Comparison of ENCODE assay signal across 11 cellular contexts in genomic region chr5:139287890-139288635, GRCh38. TPM values are rescaled to one million over a fixed set of nuclear protein-coding genes. Genes with fewer than 3 reads are reported as not detected.
DNase-seq lines count a peak whose midpoint lies in the region; ATAC-seq, FAIRE-seq and TF ChIP-seq lines count a peak whose summit lies in the region.
"Had no signal": no experiment of that assay in that cellular context is flagged by ENCODE, and none has a peak within 500 bp of the region (broad histone marks: within the 10 kb centered on the region; RNA-seq: fewer than 3 reads in every experiment).

No MANE protein-coding gene starts in this region.

- ATAC-seq in DND-41 (ENCODE audit: insufficient read depth, low read depth) (peak; percentile 49), WTC11 (peak; percentile 18), HepG2 (peak; percentile 11)

- no peaks in the 10 kb centered on the region for H3K27me3 Mint-ChIP-seq in WTC11 (ENCODE audit: low read depth)
- H3K27me3 Mint-ChIP-seq in CD14-positive monocyte (ENCODE audit: low read depth in 3 of 3), result peaks cover 0 to 2% (median 0%) of the 10 kb centered on the region in 3 donors

- no peak for FAIRE-seq in HepG2 (lab: Jason Lieb, UNC)

- H3K27ac ChIP-seq in DND-41 (ENCODE audit: low read length) (no peak overlapping the region), HUES48 (ENCODE audit: low read depth, low read length) (peak overlapping the region; percentile 47), HepG2 (ENCODE audit: extremely low read length, insufficient read depth, low read length) (no peak overlapping the region)
- H3K27ac ChIP-seq: tibial nerve had no signal

- BruUV-seq in HepG2 (replicated peaks; lab: Mats Ljungman, UMichigan), result no TSS peak

- H3K36me3 Mint-ChIP-seq in WTC11 (peaks cover 53% of the 10 kb centered on the region), CD14-positive monocyte (peaks cover 13 to 18% of the 10 kb centered on the region in 2 donors)

- in situ Hi-C loops in HepG2 (cut with HindIII; ENCODE audit: extremely low pct_ligation_motif_present, low pct_unique_long_range_greater_than_20kb), result no loop called here

- TF ChIP-seq POLR2A in HepG2 (IDR thresholded peaks at IDR 0.05; ENCODE audit: insufficient read depth in 1 of 2, low read depth in 2 of 2, low read length in 2 of 2), result no peak; a peak in 1 of 4 replicates

- intact Hi-C loops in HepG2 (cut with micrococcal nuclease; ENCODE audit: unreplicated experiment) (no loop called here), CD14-positive monocyte (cut with micrococcal nuclease) (no loop called here)

- H3K4me1 Mint-ChIP-seq in WTC11 (no peaks in the 10 kb centered on the region), CD14-positive monocyte (peaks cover 8% of the 10 kb centered on the region)

- H3K4me1 ChIP-seq in DND-41 (ENCODE audit: insufficient read depth, low read length) (peaks cover 4% of the 10 kb centered on the region), HUES48 (ENCODE audit: control insufficient read depth, insufficient read depth, low read length) (peaks cover under 1% of the 10 kb centered on the region; the same call in 1 of the 2 replicates), HepG2 (ENCODE audit: insufficient read depth, low read length) (peaks cover 8% of the 10 kb centered on the region)

- H3K27ac Mint-ChIP-seq in WTC11 (peak overlapping the region; percentile 84), CD14-positive monocyte (peak overlapping the region in 1 of 7 donors; percentile 50)

- H3K4me2 ChIP-seq in DND-41 (ENCODE audit: insufficient read depth, low read length), result no peak overlapping the region
- no peak overlapping the region for H3K4me2 ChIP-seq in HepG2 (ENCODE audit: low read depth, low read length)

- H3K4me3 ChIP-seq in DND-41 (ENCODE audit: low read depth in 1 of 2, low read length in 2 of 2), result no peak overlapping the region
- H3K4me3 ChIP-seq in HUES48 (ENCODE audit: low read depth, low read length), result no peak overlapping the region
- no peak overlapping the region for H3K4me3 ChIP-seq in HepG2 (replicated peaks in 1 of 3; ENCODE audit: insufficient read depth in 1 of 3, low read depth in 2 of 3, low read length in 3 of 3)
- H3K4me3 ChIP-seq: tibial nerve had no signal

- no peak for DNase-seq in DND-41
- no peak for DNase-seq in WTC11 (ENCODE audit: low spot score)
- no peak for DNase-seq in HepG2 (ENCODE audit: low spot score)
- DNase-seq in CD14-positive monocyte (ENCODE audit: low spot score), result no peak
- no peak for DNase-seq in NCI-H1930 (lab: John Stamatoyannopoulos, UW)
- DNase-seq in activated CD4-positive, alpha-beta T cell treated with anti-CD3 and anti-CD28 coated beads, Interleukin-2, amount 50 U/mL, for 48 hours, result no peak
- DNase-seq in EL, result no peak
- DNase-seq: activated T-cell treated with anti-CD3 and anti-CD28 coated beads, Interleukin-2, amount 50 U/mL, for 1 hour; RPMI8226 had no signal

- H4K20me1 ChIP-seq in DND-41 (ENCODE audit: insufficient read depth, low read length) (peaks cover 8% of the 10 kb centered on the region; the same call in 1 of the 2 replicates), HepG2 (ENCODE audit: insufficient read depth, low read length) (peaks cover 4% of the 10 kb centered on the region; the same call in 1 of the 2 replicates)

- H3K9me3 ChIP-seq in DND-41 (ENCODE audit: insufficient read depth, low read length, severe bottlenecking) (no peaks in the 10 kb centered on the region), HUES48 (ENCODE audit: control insufficient read depth, insufficient read depth, low read length) (no peaks in the 10 kb centered on the region), HepG2 (ENCODE audit: low read length) (no peaks in the 10 kb centered on the region)

- H3K9ac ChIP-seq in DND-41 (ENCODE audit: low read depth, low read length) (no peak overlapping the region), HUES48 (ENCODE audit: low read depth, low read length) (no peak overlapping the region), HepG2 (ENCODE audit: insufficient read depth, low read depth, low read length) (no peak overlapping the region)

- TF ChIP-seq EP300 in HepG2 (IDR thresholded peaks at IDR 0.05; ENCODE audit: low read depth in 2 of 2, low read length in 2 of 2) (no peak), HepG2 (CRISPR knock-in tag; IDR thresholded peaks at IDR 0.05; ENCODE audit: borderline replicate concordance) (no peak)

- POLR2A ChIA-PET in WTC11 (lab: Charles Lee), result interaction anchor here (0.7 to 1.8 kb wide), 3 partner anchors 11 to 90 kb away, joined by 3 to 5 read pairs (median 3); partner anchors contain the start of gene SIL1
- POLR2A ChIA-PET in HepG2 (lab: Yijun Ruan, JAX), result interaction anchor here (0.9 to 1.9 kb wide), 3 partner anchors 12 to 54 kb away, joined by 3 to 8 read pairs (median 6); partner anchors contain the start of gene PAIP2

- CTCF ChIA-PET in WTC11 (lab: Charles Lee), result interaction anchor here (0.6 kb wide), 1 partner anchor 274 kb away, joined by 3 read pairs; no protein-coding TSS in a partner anchor
- CTCF ChIA-PET in HepG2 (lab: Yijun Ruan, JAX; ENCODE audit: low intra/inter-chr PET ratio, low total read pairs), result no interaction called here

- peaks cover 13% of the 10 kb centered on the region for H3K79me2 ChIP-seq in DND-41 (ENCODE audit: insufficient read depth, low read length)
- H3K79me2 ChIP-seq in HepG2 (ENCODE audit: insufficient read depth, low read length), result peaks cover 6% of the 10 kb centered on the region

- H3K36me3 ChIP-seq in DND-41 (ENCODE audit: insufficient read depth, low read length), result peaks cover 25% of the 10 kb centered on the region
- H3K36me3 ChIP-seq in HUES48 (ENCODE audit: control insufficient read depth, insufficient read depth, low read length), result peaks cover 38% of the 10 kb centered on the region
- H3K36me3 ChIP-seq in HepG2 (replicated peaks in 1 of 2; ENCODE audit: control insufficient read depth in 1 of 2, insufficient read depth in 2 of 2, low read length in 2 of 2), result peaks cover 7 to 16% of the 10 kb centered on the region in 2 experiments

- no peak for TF ChIP-seq RAD21 in HepG2 (CRISPR knock-in tag; IDR thresholded peaks at IDR 0.05)

- 82% methylated on average over 10 of the region's 10 CpGs for WGBS in HepG2 (ENCODE audit: low lambda C conversion rate)

- H3K4me3 Mint-ChIP-seq in WTC11 (no peak overlapping the region), CD14-positive monocyte (no peak overlapping the region)

- H3K27me3 ChIP-seq in DND-41 (ENCODE audit: insufficient read depth, low read length, poor library complexity) (no peaks in the 10 kb centered on the region), HUES48 (ENCODE audit: control insufficient read depth, insufficient read depth, low read length) (no peaks in the 10 kb centered on the region), HepG2 (ENCODE audit: control insufficient read depth in 1 of 2, insufficient read depth in 2 of 2, low read length in 2 of 2) (no peaks in the 10 kb centered on the region)
- H3K27me3 ChIP-seq: tibial nerve had no signal

- 0 out of 2 replicates have a peak, but pooled peaks cover 5% of the 10 kb centered on the region for H3K9me3 Mint-ChIP-seq in WTC11
- H3K9me3 Mint-ChIP-seq in CD14-positive monocyte, result peaks cover 0 to 2% (median 0%) of the 10 kb centered on the region in 7 donors

- H2AFZ ChIP-seq in DND-41 (ENCODE audit: low read depth, low read length) (no peak overlapping the region), HepG2 (ENCODE audit: low read length) (no peak overlapping the region)

- TF ChIP-seq CTCF in DND-41 (IDR thresholded peaks at IDR 0.05; ENCODE audit: borderline replicate concordance, extremely low read depth, low read length, poor library complexity, severe bottlenecking) (peak; percentile 47), WTC11 (IDR thresholded peaks at IDR 0.05) (no peak), HepG2 (CRISPR knock-in tag; IDR thresholded peaks at IDR 0.05) (peak; percentile 19; the same call in 1 of the 2 replicates), CD14-positive monocyte (IDR thresholded peaks at IDR 0.05) (no peak)

RNA-seq across cellular contexts. Expression of gene MATR3, which starts 5.5 kb away (rescaled TPM):
- total RNA-seq in WTC11 (2021), result 228 to 290 TPM (median 233 TPM) in 3 replicates
- 341 and 484 TPM in 2 replicates for total RNA-seq in HepG2 (2016; rRNA removed; fragmentation: Illumina TruSeq; extraction: Trizol)
- total RNA-seq in HepG2 (2016; cell fraction: cytosol; rRNA removed; fragmentation: Illumina TruSeq; extraction: Trizol; ENCODE audit: low read depth), result 17.2 and 21.9 TPM in 2 replicates
- 343 and 482 TPM in 2 replicates for total RNA-seq in HepG2 (2016; cell fraction: insoluble cytoplasmic fraction; rRNA removed; fragmentation: Illumina TruSeq; extraction: Trizol)
- total RNA-seq in HepG2 (2016; cell fraction: membrane; rRNA removed; fragmentation: Illumina TruSeq; extraction: Trizol), result 53.9 and 61.4 TPM in 2 replicates
- 279 and 286 TPM in 2 replicates for total RNA-seq in HepG2 (2016; cell fraction: nucleus; rRNA removed; fragmentation: Illumina TruSeq; extraction: Trizol)
- 84.6 and 94.2 TPM in 2 replicates for polyA plus RNA-seq in HepG2 (2011; rRNA removed)
- polyA plus RNA-seq in HepG2 (2011; cell fraction: cytosol; rRNA removed), result 43.6 and 60.1 TPM in 2 replicates
- 57.4 and 62.8 TPM in 2 replicates for polyA plus RNA-seq in HepG2 (2011; cell fraction: nucleus; rRNA removed)
- 171 and 221 TPM in 2 replicates for polyA plus RNA-seq in HepG2 (2012)
- 12.4 and 12.5 TPM in 2 replicates for polyA plus RNA-seq in HepG2 (2016; cell fraction: cytosol; fragmentation: Illumina TruSeq; extraction: Trizol; ENCODE audit: low read depth)
- 426 and 447 TPM in 2 replicates for polyA plus RNA-seq in HepG2 (2016; cell fraction: insoluble cytoplasmic fraction; fragmentation: Illumina TruSeq; extraction: Trizol; ENCODE audit: low read depth)
- polyA plus RNA-seq in HepG2 (2016; cell fraction: membrane; fragmentation: Illumina TruSeq; extraction: Trizol; ENCODE audit: low read depth), result 40.1 and 45.7 TPM in 2 replicates
- polyA plus RNA-seq in HepG2 (2016; cell fraction: nucleus; fragmentation: Illumina TruSeq; extraction: Trizol; ENCODE audit: insufficient read depth, low read depth), result 274 and 295 TPM in 2 replicates
- 165 and 278 TPM in 2 replicates for polyA minus RNA-seq in HepG2 (2011; rRNA and poly(A)+ RNA removed; ENCODE audit: low replicate concordance)
- polyA minus RNA-seq in HepG2 (2011; cell fraction: cytosol; rRNA and poly(A)+ RNA removed), result 117 and 119 TPM in 2 replicates
- 253 and 268 TPM in 2 replicates for polyA minus RNA-seq in HepG2 (2011; cell fraction: nucleus; rRNA and poly(A)+ RNA removed)
- 100 to 1,000 TPM; 137 to 174 TPM for polyA plus RNA-seq in CD14-positive monocyte

RNA-seq across cellular contexts. Expression of gene PAIP2, which starts 53.6 kb away (rescaled TPM):
- total RNA-seq in WTC11 (2021) (122 to 126 TPM (median 126 TPM) in 3 replicates), HepG2 (2016; rRNA removed; fragmentation: Illumina TruSeq; extraction: Trizol) (61.5 and 104 TPM in 2 replicates)
- total RNA-seq in HepG2 (2016; cell fraction: cytosol; rRNA removed; fragmentation: Illumina TruSeq; extraction: Trizol; ENCODE audit: low read depth), result 34.4 and 39.3 TPM in 2 replicates
- total RNA-seq in HepG2 (2016; cell fraction: insoluble cytoplasmic fraction; rRNA removed; fragmentation: Illumina TruSeq; extraction: Trizol), result 58.9 and 104 TPM in 2 replicates
- 63.0 and 66.5 TPM in 2 replicates for total RNA-seq in HepG2 (2016; cell fraction: membrane; rRNA removed; fragmentation: Illumina TruSeq; extraction: Trizol)
- 30.8 and 33.3 TPM in 2 replicates for total RNA-seq in HepG2 (2016; cell fraction: nucleus; rRNA removed; fragmentation: Illumina TruSeq; extraction: Trizol)
- polyA plus RNA-seq in HepG2 (2011; rRNA removed) (56.5 and 76.3 TPM in 2 replicates), CD14-positive monocyte (100 to 1,000 TPM; 313 to 325 TPM)
- polyA plus RNA-seq in HepG2 (2011; cell fraction: cytosol; rRNA removed), result 46.1 and 53.8 TPM in 2 replicates
- 16.8 and 19.7 TPM in 2 replicates for polyA plus RNA-seq in HepG2 (2011; cell fraction: nucleus; rRNA removed)
- 110 and 124 TPM in 2 replicates for polyA plus RNA-seq in HepG2 (2012)
- 31.7 and 47.4 TPM in 2 replicates for polyA plus RNA-seq in HepG2 (2016; cell fraction: cytosol; fragmentation: Illumina TruSeq; extraction: Trizol; ENCODE audit: low read depth)
- 161 and 162 TPM in 2 replicates for polyA plus RNA-seq in HepG2 (2016; cell fraction: insoluble cytoplasmic fraction; fragmentation: Illumina TruSeq; extraction: Trizol; ENCODE audit: low read depth)
- 54.0 and 67.8 TPM in 2 replicates for polyA plus RNA-seq in HepG2 (2016; cell fraction: membrane; fragmentation: Illumina TruSeq; extraction: Trizol; ENCODE audit: low read depth)
- polyA plus RNA-seq in HepG2 (2016; cell fraction: nucleus; fragmentation: Illumina TruSeq; extraction: Trizol; ENCODE audit: insufficient read depth, low read depth), result 58.6 and 64.1 TPM in 2 replicates
- 22.9 and 27.8 TPM in 2 replicates for polyA minus RNA-seq in HepG2 (2011; rRNA and poly(A)+ RNA removed; ENCODE audit: low replicate concordance)
- polyA minus RNA-seq in HepG2 (2011; cell fraction: cytosol; rRNA and poly(A)+ RNA removed), result 62.0 TPM in 2 replicates
- 41.5 and 41.8 TPM in 2 replicates for polyA minus RNA-seq in HepG2 (2011; cell fraction: nucleus; rRNA and poly(A)+ RNA removed)

Comparison
In these comparisons a context has a peak if more than half of its experiments do, and no peak if none do; other contexts are left out.
1. CTCF ChIP-seq: peak in DND-41 (single experiment) and HepG2 (single experiment); none in WTC11 (single experiment) and CD14-positive monocyte (single experiment).
2. Peak in every context shown above with its lines, with median percentiles within 50 percentile points of each other: ATAC-seq.